20 cellular contexts compared by ENCODE assay signal in genomic region chr1:187203257-187203656, GRCh38.
DNase-seq lines count a peak whose midpoint lies in the region; ATAC-seq and TF ChIP-seq lines count a peak whose summit lies in the region.
"Had no signal": no experiment of that assay in that cellular context is flagged by ENCODE, and none has a peak within 500 bp of the region (broad histone marks: within the 10 kb centered on the region; RNA-seq: fewer than 3 reads in every experiment).

No MANE protein-coding gene starts in this region.

- no peak overlapping the region for H3K4me3 ChIP-seq in HCT116 (replicated peaks in 1 of 2; ENCODE audit: low read depth in 1 of 2, low read length in 2 of 2)
- H3K4me3 ChIP-seq: coronary artery, mucosa of descending colon, SJCRH30, tibial artery had no signal

- RAD21 ChIA-PET in HCT116 (lab: Charles Lee; ENCODE audit: low non-redundant PET in 1 of 2, low total read pairs in 2 of 2, uncharacterized antibody in 2 of 2, unreplicated experiment in 2 of 2), result no interaction called here

- no peaks in the 10 kb centered on the region for H3K27me3 ChIP-seq in HCT116 (ENCODE audit: insufficient read depth, low read length)
- H3K27me3 ChIP-seq: SJCRH30, tibial artery had no signal

- TF ChIP-seq RAD21 in HCT116 (IDR thresholded peaks at IDR 0.05; ENCODE audit: low read depth), result no peak

- H3K9me2 ChIP-seq in HCT116 (ENCODE audit: insufficient read depth), result no peaks in the 10 kb centered on the region

- H3K27ac Mint-ChIP-seq in activated T-helper 17 cell treated with anti-CD3 and anti-CD28 coated beads, Interleukin-2, amount 50 U/mL, for 72 hours, result no peak overlapping the region
- H3K27ac Mint-ChIP-seq in stimulated activated naive B cell treated with anti-CD40 and anti-IgM and Interleukin-4, amounts not matched to agents 10 μg/mL and 1 μg/mL and 100 μg/mL, for 72 hours, result no peak overlapping the region
- H3K27ac Mint-ChIP-seq: activated CD8-positive, alpha-beta memory T cell treated with anti-CD3 and anti-CD28 coated beads, Interleukin-2, amount 10 ng/mL, durations not matched to agents 7 days and 5 days; activated naive CD4-positive, alpha-beta T cell treated with anti-CD3 and anti-CD28 coated beads, Interleukin-2, amount 10 ng/mL, durations not matched to agents 7 days and 5 days had no signal

- peaks cover 8% of the 10 kb centered on the region for H3K9me3 Mint-ChIP-seq in activated T-helper 17 cell treated with anti-CD3 and anti-CD28 coated beads, Interleukin-2, amount 50 U/mL, for 72 hours
- peaks cover 2 to 3% of the 10 kb centered on the region in 2 donors for H3K9me3 Mint-ChIP-seq in stimulated activated naive B cell treated with anti-CD40 and anti-IgM and Interleukin-4, amounts not matched to agents 10 μg/mL and 1 μg/mL and 100 μg/mL, for 72 hours

- H3K4me1 Mint-ChIP-seq in activated T-helper 17 cell treated with anti-CD3 and anti-CD28 coated beads, Interleukin-2, amount 50 U/mL, for 72 hours, result no peaks in the 10 kb centered on the region
- no peaks in the 10 kb centered on the region for H3K4me1 Mint-ChIP-seq in stimulated activated naive B cell treated with anti-CD40 and anti-IgM and Interleukin-4, amounts not matched to agents 10 μg/mL and 1 μg/mL and 100 μg/mL, for 72 hours
- H3K4me1 Mint-ChIP-seq: activated CD8-positive, alpha-beta memory T cell treated with anti-CD3 and anti-CD28 coated beads, Interleukin-2, amount 10 ng/mL, durations not matched to agents 7 days and 5 days; activated naive CD4-positive, alpha-beta T cell treated with anti-CD3 and anti-CD28 coated beads, Interleukin-2, amount 10 ng/mL, durations not matched to agents 7 days and 5 days had no signal

- TF ChIP-seq CTCF in HCT116 (IDR thresholded peaks at IDR 0.05 in 2 of 3, conservative IDR thresholded peaks at IDR 0.05 in 1 of 3; ENCODE audit: borderline replicate concordance in 1 of 3, insufficient read depth in 1 of 3, low read depth in 2 of 3, low read length in 2 of 3), result no peak

- peaks cover 0 to 11% of the 10 kb centered on the region in 2 experiments; a peak in 2 of 4 replicates for H3K4me1 ChIP-seq in HCT116 (ENCODE audit: control insufficient read depth in 1 of 2, insufficient read depth in 2 of 2, low read length in 2 of 2)
- H3K4me1 ChIP-seq: parathyroid adenoma, SJCRH30, tibial artery had no signal

- no peaks in the 10 kb centered on the region for H3K79me2 ChIP-seq in HCT116 (ENCODE audit: insufficient read depth, low read length)
- H3K79me2 ChIP-seq: parathyroid adenoma had no signal

- peak overlapping the region; percentile 50 for H3K4me2 ChIP-seq in HCT116 (ENCODE audit: low read length)

- POLR2A ChIA-PET in HCT116 (lab: Charles Lee), result no interaction called here

- no peak overlapping the region for H3K4me3 Mint-ChIP-seq in activated T-helper 17 cell treated with anti-CD3 and anti-CD28 coated beads, Interleukin-2, amount 50 U/mL, for 72 hours
- no peak overlapping the region for H3K4me3 Mint-ChIP-seq in stimulated activated naive B cell treated with anti-CD40 and anti-IgM and Interleukin-4, amounts not matched to agents 10 μg/mL and 1 μg/mL and 100 μg/mL, for 72 hours
- H3K4me3 Mint-ChIP-seq: activated CD8-positive, alpha-beta memory T cell treated with anti-CD3 and anti-CD28 coated beads, Interleukin-2, amount 10 ng/mL, durations not matched to agents 7 days and 5 days; activated naive CD4-positive, alpha-beta T cell treated with anti-CD3 and anti-CD28 coated beads, Interleukin-2, amount 10 ng/mL, durations not matched to agents 7 days and 5 days had no signal

- DNase-seq in AG08395 (ENCODE audit: low spot score), result peak; percentile 2
- DNase-seq in HCT116 (ENCODE audit: low read depth, low spot score), result peak; percentile 57
- peak; percentile 26 for DNase-seq in fibroblast of the conjunctiva (ENCODE audit: low read depth)
- DNase-seq in stimulated activated naive B cell treated with anti-CD40 and anti-IgM and Interleukin-4, amounts not matched to agents 10 μg/mL and 1 μg/mL and 100 μg/mL, for 72 hours, result no peak
- no peak for DNase-seq in NCI-H1048 (lab: John Stamatoyannopoulos, UW)
- DNase-seq in HT-29 (ENCODE audit: low spot score), result no peak
- no peak for DNase-seq in stimulated activated CD4-positive, alpha-beta T cell treated with anti-CD3 and anti-CD28 coated beads, Interleukin-4, amount 100 ng/mL, for 4 hours
- DNase-seq: activated CD8-positive, alpha-beta memory T cell treated with anti-CD3 and anti-CD28 coated beads, Interleukin-2, amount 10 ng/mL, durations not matched to agents 7 days and 5 days; activated naive CD4-positive, alpha-beta T cell treated with anti-CD3 and anti-CD28 coated beads, Interleukin-2, amount 10 ng/mL, durations not matched to agents 7 days and 5 days; DND-41; foreskin melanocyte; mucosa of descending colon; NCI-H2029; SJCRH30; stimulated activated CD4-positive, alpha-beta T cell treated with anti-CD3 and anti-CD28 coated beads, Interleukin-15, amount 100 ng/mL, for 24 hours; tibial artery had no signal

- peak overlapping the region; percentile 64 for H2AFZ ChIP-seq in HCT116 (ENCODE audit: low read depth, low read length, poor library complexity, severe bottlenecking)
- H2AFZ ChIP-seq: parathyroid adenoma had no signal

- no TSS peak for BruUV-seq in HCT116 (replicated peaks; lab: Mats Ljungman, UMichigan)

- H3K9me3 ChIP-seq in HCT116 (ENCODE audit: control insufficient read depth in 1 of 2, insufficient read depth in 1 of 2, low read depth in 1 of 2, low read length in 2 of 2), result no peaks in the 10 kb centered on the region
- H3K9me3 ChIP-seq: SJCRH30, tibial artery had no signal

- no peak overlapping the region for H3K27ac ChIP-seq in HCT116 (ENCODE audit: low read depth, low read length)
- H3K27ac ChIP-seq: coronary artery, parathyroid adenoma, SJCRH30, tibial artery, VCaP had no signal

- no peak for TF ChIP-seq POLR2A in HCT116 (IDR thresholded peaks at IDR 0.05; ENCODE audit: borderline replicate concordance, extremely low read depth, insufficient read depth, insufficient read length)

- CTCF ChIA-PET in HCT116 (lab: Charles Lee), result no interaction called here

- H3K9ac ChIP-seq in HCT116 (ENCODE audit: low read length), result no peak overlapping the region
- H3K9ac ChIP-seq: parathyroid adenoma had no signal

- H3K36me3 Mint-ChIP-seq in activated T-helper 17 cell treated with anti-CD3 and anti-CD28 coated beads, Interleukin-2, amount 50 U/mL, for 72 hours (ENCODE audit: low read depth), result no peaks in the 10 kb centered on the region
- H3K36me3 Mint-ChIP-seq in stimulated activated naive B cell treated with anti-CD40 and anti-IgM and Interleukin-4, amounts not matched to agents 10 μg/mL and 1 μg/mL and 100 μg/mL, for 72 hours, result no peaks in the 10 kb centered on the region
- H3K36me3 Mint-ChIP-seq: activated CD8-positive, alpha-beta memory T cell treated with anti-CD3 and anti-CD28 coated beads, Interleukin-2, amount 10 ng/mL, durations not matched to agents 7 days and 5 days; activated naive CD4-positive, alpha-beta T cell treated with anti-CD3 and anti-CD28 coated beads, Interleukin-2, amount 10 ng/mL, durations not matched to agents 7 days and 5 days had no signal

- no peaks in the 10 kb centered on the region for H4K20me1 ChIP-seq in HCT116 (ENCODE audit: insufficient read depth)

- intact Hi-C loops in HCT116 (cut with micrococcal nuclease), result no loop called here

- H3K27me3 Mint-ChIP-seq in activated T-helper 17 cell treated with anti-CD3 and anti-CD28 coated beads, Interleukin-2, amount 50 U/mL, for 72 hours, result no peaks in the 10 kb centered on the region
- no peaks in the 10 kb centered on the region for H3K27me3 Mint-ChIP-seq in stimulated activated naive B cell treated with anti-CD40 and anti-IgM and Interleukin-4, amounts not matched to agents 10 μg/mL and 1 μg/mL and 100 μg/mL, for 72 hours
- H3K27me3 Mint-ChIP-seq: activated CD8-positive, alpha-beta memory T cell treated with anti-CD3 and anti-CD28 coated beads, Interleukin-2, amount 10 ng/mL, durations not matched to agents 7 days and 5 days; activated naive CD4-positive, alpha-beta T cell treated with anti-CD3 and anti-CD28 coated beads, Interleukin-2, amount 10 ng/mL, durations not matched to agents 7 days and 5 days had no signal

- H3K36me3 ChIP-seq in HCT116 (ENCODE audit: control insufficient read depth in 1 of 2, insufficient read depth in 2 of 2, low read length in 2 of 2), result no peaks in the 10 kb centered on the region
- H3K36me3 ChIP-seq: SJCRH30, tibial artery had no signal

- peak; percentile 78 for ATAC-seq in HCT116
- peak; percentile 19 for ATAC-seq in activated T-helper 17 cell treated with anti-CD3 and anti-CD28 coated beads, Interleukin-2, amount 50 U/mL, for 72 hours (replicated peaks)
- no peak for ATAC-seq in stimulated activated naive B cell treated with anti-CD40 and anti-IgM and Interleukin-4, amounts not matched to agents 10 μg/mL and 1 μg/mL and 100 μg/mL, for 72 hours (replicated peaks)
- ATAC-seq: activated CD8-positive, alpha-beta memory T cell treated with anti-CD3 and anti-CD28 coated beads, Interleukin-2, amount 10 ng/mL, durations not matched to agents 7 days and 5 days; mucosa of descending colon had no signal

TF ChIP-seq in HCT116, 20 proteins besides CTCF, POLR2A, EP300 and RAD21 (continues in another document):
- TF ChIP-seq REST (IDR thresholded peaks at IDR 0.05; ENCODE audit: low read depth) (no peak), CBX3 (IDR thresholded peaks at IDR 0.05; ENCODE audit: low read depth) (peak; percentile 72; the same call in 1 of the 2 replicates), FOSL1 (IDR thresholded peaks at IDR 0.05; ENCODE audit: low read depth) (peak; percentile 82)

Comparison
In these comparisons a context has a peak if more than half of its experiments do, and no peak if none do; other contexts are left out.
1. DNase-seq: peak in AG08395 (single experiment), HCT116 (single experiment) and fibroblast of the conjunctiva (single experiment); none in stimulated activated naive B cell treated with anti-CD40 and anti-IgM and Interleukin-4, amounts not matched to agents 10 μg/mL and 1 μg/mL and 100 μg/mL, for 72 hours (single experiment), NCI-H1048 (single experiment), HT-29 (single experiment) and stimulated activated CD4-positive, alpha-beta T cell treated with anti-CD3 and anti-CD28 coated beads, Interleukin-4, amount 100 ng/mL, for 4 hours (0 of 2).
2. ATAC-seq: peak in HCT116 (single experiment) and activated T-helper 17 cell treated with anti-CD3 and anti-CD28 coated beads, Interleukin-2, amount 50 U/mL, for 72 hours (single experiment); none in stimulated activated naive B cell treated with anti-CD40 and anti-IgM and Interleukin-4, amounts not matched to agents 10 μg/mL and 1 μg/mL and 100 μg/mL, for 72 hours (0 of 2).